Comparison of ENCODE assay signal across 8 cellular contexts in the genomic region with DNA sequence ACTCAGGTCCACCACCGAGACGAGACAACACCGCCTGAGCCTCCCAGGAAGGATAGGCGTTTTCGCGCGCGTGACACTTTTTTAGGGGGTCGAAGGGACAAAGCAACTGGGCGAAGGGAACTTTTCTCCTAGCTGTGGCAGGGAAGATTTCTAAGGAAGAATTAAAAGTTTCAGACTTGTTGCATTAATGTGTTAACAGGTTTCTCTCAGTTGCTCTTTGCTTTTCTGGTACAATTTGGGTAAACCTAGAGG. TPM values are rescaled to one million over a fixed set of nuclear protein-coding genes. Genes with fewer than 3 reads are reported as not detected.
DNase-seq lines count a peak whose midpoint lies in the region; ATAC-seq and TF ChIP-seq lines count a peak whose summit lies in the region.

No MANE protein-coding gene starts in this region.

- H3K9me3 Mint-ChIP-seq in naive thymus-derived CD8-positive, alpha-beta T cell, result peaks cover 0 to 2% (median 0%) of the 10 kb centered on the region in 9 donors

- peaks cover 63% of the 10 kb centered on the region for H4K20me1 ChIP-seq in Loucy (ENCODE audit: insufficient read depth, low read length, poor library complexity, severe bottlenecking)

- no peaks in the 10 kb centered on the region for H3K27me3 Mint-ChIP-seq in naive thymus-derived CD8-positive, alpha-beta T cell

- H3K36me3 Mint-ChIP-seq in naive thymus-derived CD8-positive, alpha-beta T cell, result peaks cover 0 to 8% (median 0%) of the 10 kb centered on the region in 3 donors

- H3K4me2 ChIP-seq in Loucy (ENCODE audit: low read depth, low read length, poor library complexity, severe bottlenecking), result peak overlapping the region; percentile 79

- POLR2A ChIA-PET in naive thymus-derived CD8-positive, alpha-beta T cell (lab: Charles Lee), result interaction anchor here (0.9 to 4.3 kb wide), 7 partner anchors 21 to 100 kb away, joined by 3 to 22 read pairs (median 12); no protein-coding TSS in a partner anchor

- no peaks in the 10 kb centered on the region for H3K27me3 ChIP-seq in Loucy (ENCODE audit: insufficient read depth, low read length, poor library complexity, severe bottlenecking)
- H3K27me3 ChIP-seq in dorsolateral prefrontal cortex, result no peaks in the 10 kb centered on the region

- peaks cover 68% of the 10 kb centered on the region for H3K79me2 ChIP-seq in Loucy (ENCODE audit: insufficient read depth, low read length)

- H3K4me3 ChIP-seq in AG09309 (ENCODE audit: control insufficient read depth, low read depth, low read length) (peak overlapping the region; percentile 96), Loucy (ENCODE audit: low read length, poor library complexity, severe bottlenecking) (peak overlapping the region; percentile 82), dorsolateral prefrontal cortex (peak overlapping the region; percentile 65 to 98 (median 92))

- H3F3A ChIP-seq in Loucy (ENCODE audit: low read depth), result 0 out of 2 replicates have a peak, but pooled peaks cover 2% of the 10 kb centered on the region

- H3K27ac Mint-ChIP-seq in naive thymus-derived CD8-positive, alpha-beta T cell, result peak overlapping the region; percentile 89 to 98 (median 96)

- no peaks in the 10 kb centered on the region for H3K36me3 ChIP-seq in Loucy (ENCODE audit: insufficient read depth, low read length)

- no peaks in the 10 kb centered on the region for H3K9me2 ChIP-seq in Loucy (replicated peaks; ENCODE audit: low read depth, low read length)

- no peak for TF ChIP-seq CTCF in AG09309 (IDR thresholded peaks at IDR 0.05; ENCODE audit: control insufficient read depth, insufficient read depth, low read depth, low read length, missing control alignments)
- no peak for TF ChIP-seq CTCF in Loucy (conservative IDR thresholded peaks at IDR 0.05; ENCODE audit: low read length)
- no peak for TF ChIP-seq CTCF in dorsolateral prefrontal cortex (IDR thresholded peaks at IDR 0.05 in 54 of 56, conservative IDR thresholded peaks at IDR 0.05 in 2 of 56; ENCODE audit: low read depth in 1 of 56, partially characterized antibody in 56 of 56)

- DNase-seq in AG09309 (ENCODE audit: low read depth) (no peak), dorsolateral prefrontal cortex (no peak), NCI-H446 treated with DMSO at 0.1 percent for 48 hours (lab: John Stamatoyannopoulos, UW) (no peak), NCI-H2029 (lab: John Stamatoyannopoulos, UW) (no peak), HuH-7 (ENCODE audit: low spot score) (no peak), 8988T (no peak)
- no peak for DNase-seq in naive thymus-derived CD8-positive, alpha-beta T cell

- peak overlapping the region in 58 of 59 donors; percentile 40 to 100 (median 98) for H3K27ac ChIP-seq in dorsolateral prefrontal cortex

- peaks cover 30 to 64% (median 60%) of the 10 kb centered on the region in 4 donors for H3K4me1 Mint-ChIP-seq in naive thymus-derived CD8-positive, alpha-beta T cell

- intact Hi-C loops in dorsolateral prefrontal cortex (cut with DNase I), result loop anchor here (2.0 to 5.0 kb wide), 3 partner anchors 55 to 183 kb away; partner anchors contain the start of genes MPLKIP (in 1 of the 2) and SUGCT (in 1 of the 2)

- H2AFZ ChIP-seq in Loucy (ENCODE audit: low read length), result no peak overlapping the region

- peaks cover 40% of the 10 kb centered on the region for H3K4me1 ChIP-seq in Loucy (ENCODE audit: insufficient read depth, low read length, poor library complexity, severe bottlenecking)

- H3K4me3 Mint-ChIP-seq in naive thymus-derived CD8-positive, alpha-beta T cell, result peak overlapping the region; percentile 89 to 99 (median 96)

- H3K9me3 ChIP-seq in Loucy (ENCODE audit: insufficient read depth, low read depth, low read length), result no peaks in the 10 kb centered on the region

- ATAC-seq in naive thymus-derived CD8-positive, alpha-beta T cell, result no peak

- H3K9ac ChIP-seq in Loucy (ENCODE audit: low read depth, low read length, poor library complexity, severe bottlenecking), result peak overlapping the region; percentile 93

RNA-seq across cellular contexts. Expression of gene CDK13, which starts 1.8 kb away (rescaled TPM):
- 100 to 1,000 TPM in 24 of 120 experiments, 10 to 100 TPM in 96; 64.7 to 130 (median 89.6) TPM for total RNA-seq in dorsolateral prefrontal cortex
- total RNA-seq in naive thymus-derived CD8-positive, alpha-beta T cell, result 100 to 1,000 TPM; 100 to 102 TPM
- polyA plus RNA-seq in naive thymus-derived CD8-positive, alpha-beta T cell, result 10 to 100 TPM; 26.1 to 38.0 (median 33.6) TPM
